Comparison of ENCODE assay signal across 16 cellular contexts in genomic region chr11:66259225-66259624, GRCh38. TPM values are rescaled to one million over a fixed set of nuclear protein-coding genes. Genes with fewer than 3 reads are reported as not detected.
A peak's percentile ranks its signal among the peaks of the same experiment; 100 is the strongest.
DNase-seq lines count a peak whose midpoint lies in the region; ATAC-seq, FAIRE-seq and TF ChIP-seq lines count a peak whose summit lies in the region.
"Had no signal": no experiment of that assay in that cellular context is flagged by ENCODE, and none has a peak within 500 bp of the region (broad histone marks: within the 10 kb centered on the region; RNA-seq: fewer than 3 reads in every experiment).

No MANE protein-coding gene starts in this region.

- H3K4me2 ChIP-seq in SK-N-SH = peak overlapping the region; percentile 100; the same call in 1 of the 2 replicates
- H3K4me2 ChIP-seq in Loucy (ENCODE audit: low read depth, low read length, poor library complexity, severe bottlenecking) = peak overlapping the region; percentile 86
- 0 out of 2 replicates have a peak overlapping the region, but pooled peaks have one; percentile 96 for H3K4me2 ChIP-seq in K562 (ENCODE audit: insufficient read depth, low read length)

- peaks cover 26% of the 10 kb centered on the region for H3K79me2 ChIP-seq in SK-N-SH (ENCODE audit: insufficient read depth)
- H3K79me2 ChIP-seq in Loucy (ENCODE audit: insufficient read depth, low read length) = peaks cover 21% of the 10 kb centered on the region
- H3K79me2 ChIP-seq in K562 (ENCODE audit: control insufficient read depth, insufficient read depth, low read length) = peaks cover 19% of the 10 kb centered on the region

- CTCF ChIA-PET in SK-N-SH (lab: Yijun Ruan, JAX) = interaction anchor here (0.8 to 2.1 kb wide), 6 partner anchors 9 to 110 kb away, joined by 3 to 11 read pairs (median 4); partner anchors contain the start of gene RIN1
- CTCF ChIA-PET in K562 (lab: Yijun Ruan, JAX; ENCODE audit: low intra/inter-chr PET ratio) = no interaction called here

- H3K4me1 ChIP-seq in SK-N-SH (ENCODE audit: control insufficient read depth in 1 of 2, insufficient read depth in 2 of 2, low read depth in 1 of 2, low read length in 1 of 2) (peaks cover 0 to 14% of the 10 kb centered on the region in 2 experiments; a peak in 2 of 4 replicates), Loucy (ENCODE audit: insufficient read depth, low read length, poor library complexity, severe bottlenecking) (peaks cover 23% of the 10 kb centered on the region), K562 (replicated peaks in 1 of 2; ENCODE audit: control insufficient read depth in 2 of 2, insufficient read depth in 2 of 2, low read length in 2 of 2) (peaks cover 10 to 23% of the 10 kb centered on the region in 2 experiments; a peak in 4 of 5 replicates)

- H3K36me3 ChIP-seq in SK-N-SH (replicated peaks in 1 of 2; ENCODE audit: control insufficient read depth in 1 of 2, insufficient read depth in 2 of 2, low read length in 1 of 2) (peaks cover 19 to 43% of the 10 kb centered on the region in 2 experiments), Loucy (ENCODE audit: insufficient read depth, low read length) (peaks cover 22% of the 10 kb centered on the region; the same call in 1 of the 2 replicates), K562 (ENCODE audit: control insufficient read depth, insufficient read depth, low read length) (peaks cover 49% of the 10 kb centered on the region), WERI-Rb-1 (peaks cover 41% of the 10 kb centered on the region)

- ATAC-seq in SK-N-SH treated with all-trans-retinoic acid at 6 μM for 48 hours (no peak), K562 (no peak)

- no peaks in the 10 kb centered on the region for H3K27me3 Mint-ChIP-seq in nephron progenitor cell (ENCODE audit: low read depth, poor library complexity)

- H2AFZ ChIP-seq in SK-N-SH (ENCODE audit: low read depth) = no peak overlapping the region
- H2AFZ ChIP-seq in Loucy (ENCODE audit: low read length) = no peak overlapping the region
- H2AFZ ChIP-seq in K562 (ENCODE audit: low read depth, low read length) = no peak overlapping the region

- intact Hi-C loops in K562 (cut with micrococcal nuclease) = no loop called here

- H3K27ac ChIP-seq in SK-N-SH (ENCODE audit: low read depth in 2 of 2, low read length in 1 of 2) (no peak overlapping the region), K562 (ENCODE audit: extremely low read depth, low read depth, low read length) (no peak overlapping the region), WERI-Rb-1 (no peak overlapping the region)

- DNase-seq in SK-N-SH (no peak), K562 (ENCODE audit: extremely low read depth in 1 of 4, low spot score in 3 of 4) (no peak), nephron progenitor cell (no peak), WERI-Rb-1 (no peak), mucosa of gallbladder (ENCODE audit: low spot score) (no peak), SIG-M5 (lab: John Stamatoyannopoulos, UW) (no peak)
- DNase-seq: head of caudate nucleus, NCI-H82 had no signal

- peaks cover 21% of the 10 kb centered on the region for H3K36me3 Mint-ChIP-seq in nephron progenitor cell (ENCODE audit: low read depth)

- no peak for TF ChIP-seq POLR2A in K562 (conservative IDR thresholded peaks at IDR 0.05)

- H3K9ac ChIP-seq in SK-N-SH (peak overlapping the region; percentile 96; the same call in 1 of the 2 replicates), Loucy (ENCODE audit: low read depth, low read length, poor library complexity, severe bottlenecking) (peak overlapping the region; percentile 80), K562 (ENCODE audit: insufficient read depth in 1 of 2, low read depth in 2 of 2, low read length in 2 of 2) (no peak overlapping the region)

- POLR2A ChIA-PET in SK-N-SH (lab: Yijun Ruan, JAX) = interaction anchor here (1.4 kb wide), 1 partner anchor 8 kb away, joined by 6 read pairs; no protein-coding TSS in a partner anchor
- POLR2A ChIA-PET in K562 (lab: Yijun Ruan, JAX) = no interaction called here

- 98% methylated on average over 2 of the region's 2 CpGs for WGBS in SK-N-SH (ENCODE audit: low lambda C conversion rate)
- WGBS in K562 (ENCODE audit: insufficient coverage, low coverage, missing lambda C conversion rate) = 100% methylated on average over 2 of the region's 2 CpGs

- no peaks in the 10 kb centered on the region for H3K9me2 ChIP-seq in SK-N-SH
- no peaks in the 10 kb centered on the region for H3K9me2 ChIP-seq in Loucy (replicated peaks; ENCODE audit: low read depth, low read length)

- peak overlapping the region; percentile 82 for H3K4me3 Mint-ChIP-seq in nephron progenitor cell

- no peaks in the 10 kb centered on the region for H3K9me3 Mint-ChIP-seq in nephron progenitor cell

- H3K4me1 Mint-ChIP-seq in nephron progenitor cell = peaks cover 22% of the 10 kb centered on the region

- no peaks in the 10 kb centered on the region for H3K9me3 ChIP-seq in SK-N-SH
- H3K9me3 ChIP-seq in Loucy (ENCODE audit: insufficient read depth, low read depth, low read length) = no peaks in the 10 kb centered on the region
- no peaks in the 10 kb centered on the region for H3K9me3 ChIP-seq in K562 (replicated peaks; ENCODE audit: control insufficient read depth, insufficient read depth, low read depth, low read length)
- no peaks in the 10 kb centered on the region for H3K9me3 ChIP-seq in WERI-Rb-1 (ENCODE audit: severe bottlenecking)

- H3K9me1 ChIP-seq in K562 (ENCODE audit: control insufficient read depth, insufficient read depth, low read length) = no peaks in the 10 kb centered on the region

- in situ Hi-C loops in K562 (cut with MboI) = no loop called here

- TF ChIP-seq RAD21 in SK-N-SH (IDR thresholded peaks at IDR 0.05; ENCODE audit: low read length) (no peak), K562 (CRISPR knock-in tag; conservative IDR thresholded peaks at IDR 0.05 in 1 of 2, IDR thresholded peaks at IDR 0.05 in 1 of 2) (no peak)

- H3K27ac Mint-ChIP-seq in nephron progenitor cell = no peak overlapping the region

- TSS peak; percentile 58 for BruUV-seq in K562 (replicated peaks; lab: Mats Ljungman, UMichigan)

- peaks cover 26% of the 10 kb centered on the region for H3F3A ChIP-seq in SK-N-SH (replicated peaks; ENCODE audit: insufficient read depth)
- H3F3A ChIP-seq in Loucy (ENCODE audit: low read depth) = no peaks in the 10 kb centered on the region

- H3K27me3 ChIP-seq in SK-N-SH (ENCODE audit: insufficient read depth) (no peaks in the 10 kb centered on the region), Loucy (ENCODE audit: insufficient read depth, low read length, poor library complexity, severe bottlenecking) (no peaks in the 10 kb centered on the region), K562 (ENCODE audit: control insufficient read depth in 2 of 2, insufficient read depth in 2 of 2, low read length in 2 of 2) (no peaks in the 10 kb centered on the region), WERI-Rb-1 (ENCODE audit: insufficient read depth, low read depth, severe bottlenecking) (no peaks in the 10 kb centered on the region)

- no peak for FAIRE-seq in K562 (lab: Jason Lieb, UNC)
- FAIRE-seq: endometrium, GM12891 had no signal

- TF ChIP-seq EP300 in SK-N-SH (IDR thresholded peaks at IDR 0.05; ENCODE audit: borderline replicate concordance in 1 of 2, low read depth in 1 of 2, low read length in 1 of 2) (no peak), K562 (IDR thresholded peaks at IDR 0.05; ENCODE audit: low read length) (no peak)

- H3K4me3 ChIP-seq in SK-N-SH (ENCODE audit: low read depth in 2 of 2, low read length in 1 of 2) (peak overlapping the region; percentile 88 to 99), Loucy (ENCODE audit: low read length, poor library complexity, severe bottlenecking) (peak overlapping the region; percentile 87), K562 (no peak overlapping the region), WERI-Rb-1 (ENCODE audit: low read depth, low read length) (no peak overlapping the region)

- TF ChIP-seq CTCF in SK-N-SH (IDR thresholded peaks at IDR 0.05) (no peak), Loucy (conservative IDR thresholded peaks at IDR 0.05; ENCODE audit: low read length) (no peak), K562 (IDR thresholded peaks at IDR 0.05 in 2 of 3, conservative IDR thresholded peaks at IDR 0.05 in 1 of 3; ENCODE audit: insufficient read depth in 2 of 3, low read depth in 1 of 3, low read length in 3 of 3) (no peak), nephron progenitor cell (IDR thresholded peaks at IDR 0.05) (no peak), WERI-Rb-1 (IDR thresholded peaks at IDR 0.05; ENCODE audit: low read depth, low read length) (no peak)

- H4K20me1 ChIP-seq in SK-N-SH (ENCODE audit: insufficient read depth) (peaks cover 19% of the 10 kb centered on the region), Loucy (ENCODE audit: insufficient read depth, low read length, poor library complexity, severe bottlenecking) (peaks cover 14% of the 10 kb centered on the region), K562 (replicated peaks; ENCODE audit: control insufficient read depth, insufficient read depth, low read length) (no peaks in the 10 kb centered on the region; the same call in 1 of the 2 replicates)

RNA-seq across cellular contexts. Expression of gene KLC2, which starts 1.7 kb away (rescaled TPM):
- 36.4 and 39.0 TPM in 2 replicates for polyA plus RNA-seq in SK-N-SH (2012; rRNA removed)
- 17.0 and 26.6 TPM in 2 replicates for polyA plus RNA-seq in SK-N-SH (2012; cell fraction: cytosol; rRNA removed)
- polyA plus RNA-seq in SK-N-SH (2012; cell fraction: nucleus; rRNA removed) = 92.5 and 95.3 TPM in 2 replicates
- 40.5 and 97.2 TPM in 2 replicates for total RNA-seq in K562 (2011; cell fraction: chromatin; rRNA removed; ENCODE audit: low replicate concordance)
- total RNA-seq in K562 (2011; cell fraction: nucleolus; rRNA removed) = 43.6 and 44.5 TPM in 2 replicates
- total RNA-seq in K562 (2011; cell fraction: nucleoplasm; rRNA removed) = 39.9 and 51.1 TPM in 2 replicates
- total RNA-seq in K562 (2014; rRNA removed) = 9.3 and 10.2 TPM in 2 replicates
- total RNA-seq in K562 (2014; rRNA removed; fragmentation: Illumina TruSeq; extraction: Trizol) = 2.5 and 4.1 TPM in 2 replicates
- total RNA-seq in K562 (2015; rRNA removed; fragmentation: Illumina TruSeq; extraction: Trizol) = 8.8 and 10.4 TPM in 2 replicates
- total RNA-seq in K562 (2021) = 28.6 and 29.2 TPM in 2 replicates
- 8.5 and 12.5 TPM in 2 replicates for polyA plus RNA-seq in K562 (2011; rRNA removed)
- 7.7 and 14.0 TPM in 2 replicates for polyA plus RNA-seq in K562 (2011; cell fraction: cytosol; rRNA removed)
- polyA plus RNA-seq in K562 (2011; cell fraction: nucleus; rRNA removed) = 40.5 and 65.1 TPM in 2 replicates
- 18.1 and 26.7 TPM in 2 replicates for polyA plus RNA-seq in K562 (2012)
- 14.6 and 18.0 TPM in 2 replicates for polyA plus RNA-seq in K562 (2014; fragmentation: Illumina TruSeq; extraction: Trizol)
- polyA plus RNA-seq in K562 (2014; fragmentation: Nextera tagmentation; extraction: Ambion mirVana) = under 1 TPM in 1 of 2 experiments, not detected in 1; 0.08 TPM
- polyA plus RNA-seq in K562 (2014; rRNA removed) = 20.5 and 23.3 TPM in 2 replicates
- polyA minus RNA-seq in K562 (2011; rRNA and poly(A)+ RNA removed) = 9.1 and 11.0 TPM in 2 replicates
- polyA minus RNA-seq in K562 (2011; cell fraction: cytosol; rRNA and poly(A)+ RNA removed) = 9.9 and 10.3 TPM in 2 replicates
- polyA minus RNA-seq in K562 (2011; cell fraction: nucleus; rRNA and poly(A)+ RNA removed) = 14.5 and 19.0 TPM in 2 replicates
- 60.8 TPM for total RNA-seq in mucosa of gallbladder

RNA-seq across cellular contexts. Expression of gene RAB1B, which starts 9.2 kb away (rescaled TPM):
- polyA plus RNA-seq in SK-N-SH (2012; rRNA removed) (204 and 208 TPM in 2 replicates), K562 (2011; rRNA removed) (98.6 and 129 TPM in 2 replicates), K562 (2014; fragmentation: Illumina TruSeq; extraction: Trizol) (140 and 182 TPM in 2 replicates), K562 (2014; fragmentation: Nextera tagmentation; extraction: Ambion mirVana) (10 to 100 TPM in 1 of 2 experiments, 1 to 10 TPM in 1; 5.6 to 16.0 TPM), K562 (2014; rRNA removed) (135 and 146 TPM in 2 replicates)
- 90.6 and 132 TPM in 2 replicates for polyA plus RNA-seq in SK-N-SH (2012; cell fraction: cytosol; rRNA removed)
- 85.5 and 96.0 TPM in 2 replicates for polyA plus RNA-seq in SK-N-SH (2012; cell fraction: nucleus; rRNA removed)
- total RNA-seq in K562 (2011; cell fraction: chromatin; rRNA removed; ENCODE audit: low replicate concordance) = 13.9 and 38.2 TPM in 2 replicates
- total RNA-seq in K562 (2011; cell fraction: nucleolus; rRNA removed) = 41.5 and 42.0 TPM in 2 replicates
- 31.3 and 34.9 TPM in 2 replicates for total RNA-seq in K562 (2011; cell fraction: nucleoplasm; rRNA removed)
- total RNA-seq in K562 (2014; rRNA removed) (102 and 135 TPM in 2 replicates), K562 (2014; rRNA removed; fragmentation: Illumina TruSeq; extraction: Trizol) (29.3 and 43.7 TPM in 2 replicates), K562 (2015; rRNA removed; fragmentation: Illumina TruSeq; extraction: Trizol) (83.8 and 85.1 TPM in 2 replicates), K562 (2021) (135 and 139 TPM in 2 replicates), mucosa of gallbladder (187 TPM)
- 213 and 403 TPM in 2 replicates for polyA plus RNA-seq in K562 (2011; cell fraction: cytosol; rRNA removed)
- polyA plus RNA-seq in K562 (2011; cell fraction: nucleus; rRNA removed) = 62.4 and 74.2 TPM in 2 replicates
- 127 and 138 TPM in 2 replicates for polyA plus RNA-seq in K562 (2012)
- 57.1 and 92.7 TPM in 2 replicates for polyA minus RNA-seq in K562 (2011; rRNA and poly(A)+ RNA removed)
- 94.6 and 97.2 TPM in 2 replicates for polyA minus RNA-seq in K562 (2011; cell fraction: cytosol; rRNA and poly(A)+ RNA removed)
- 10.4 and 16.3 TPM in 2 replicates for polyA minus RNA-seq in K562 (2011; cell fraction: nucleus; rRNA and poly(A)+ RNA removed)

RNA-seq across cellular contexts. Expression of gene CNIH2, which starts 18.8 kb away (rescaled TPM):
- 7.4 and 11.8 TPM in 2 replicates for polyA plus RNA-seq in SK-N-SH (2012; rRNA removed)
- polyA plus RNA-seq in SK-N-SH (2012; cell fraction: cytosol; rRNA removed) = 9.1 and 9.3 TPM in 2 replicates
- 11.9 and 12.3 TPM in 2 replicates for polyA plus RNA-seq in SK-N-SH (2012; cell fraction: nucleus; rRNA removed)
- total RNA-seq in K562 (2011; cell fraction: chromatin; rRNA removed; ENCODE audit: low replicate concordance) = 0.92 and 2.0 TPM in 2 replicates
- total RNA-seq in K562 (2011; cell fraction: nucleolus; rRNA removed) = 0.92 and 1.7 TPM in 2 replicates
- 0.95 and 1.2 TPM in 2 replicates for total RNA-seq in K562 (2011; cell fraction: nucleoplasm; rRNA removed)
- 0.61 TPM in 1 of 2 replicates, not detected in the other for total RNA-seq in K562 (2014; rRNA removed)
- not detected in 2 replicates for total RNA-seq in K562 (2014; rRNA removed; fragmentation: Illumina TruSeq; extraction: Trizol)
- total RNA-seq in K562 (2015; rRNA removed; fragmentation: Illumina TruSeq; extraction: Trizol) = 0.11 and 0.40 TPM in 2 replicates
- 0.89 and 1.1 TPM in 2 replicates for total RNA-seq in K562 (2021)
- 0.26 and 0.30 TPM in 2 replicates for polyA plus RNA-seq in K562 (2011; rRNA removed)
- polyA plus RNA-seq in K562 (2011; cell fraction: cytosol; rRNA removed) = 0.52 and 0.69 TPM in 2 replicates
- 1.1 and 1.7 TPM in 2 replicates for polyA plus RNA-seq in K562 (2011; cell fraction: nucleus; rRNA removed)
- 0.52 and 0.57 TPM in 2 replicates for polyA plus RNA-seq in K562 (2012)
- polyA plus RNA-seq in K562 (2014; fragmentation: Illumina TruSeq; extraction: Trizol) = 0.36 and 0.65 TPM in 2 replicates
- not detected for polyA plus RNA-seq in K562 (2014; fragmentation: Nextera tagmentation; extraction: Ambion mirVana)
- polyA plus RNA-seq in K562 (2014; rRNA removed) = 0.27 and 0.55 TPM in 2 replicates
- not detected in 2 replicates for polyA minus RNA-seq in K562 (2011; rRNA and poly(A)+ RNA removed)
- not detected in 2 replicates for polyA minus RNA-seq in K562 (2011; cell fraction: cytosol; rRNA and poly(A)+ RNA removed)
- polyA minus RNA-seq in K562 (2011; cell fraction: nucleus; rRNA and poly(A)+ RNA removed) = 0.13 TPM in 1 of 2 replicates, not detected in the other
- 1.1 TPM for total RNA-seq in mucosa of gallbladder
- total RNA-seq: liver, subcutaneous adipose tissue had no signal

RNA-seq across cellular contexts. Expression of gene YIF1A, which starts 29.7 kb away (rescaled TPM):
- polyA plus RNA-seq in SK-N-SH (2012; rRNA removed) = 115 and 123 TPM in 2 replicates
- 49.5 and 87.8 TPM in 2 replicates for polyA plus RNA-seq in SK-N-SH (2012; cell fraction: cytosol; rRNA removed)
- 159 and 164 TPM in 2 replicates for polyA plus RNA-seq in SK-N-SH (2012; cell fraction: nucleus; rRNA removed)
- 49.3 and 178 TPM in 2 replicates for total RNA-seq in K562 (2011; cell fraction: chromatin; rRNA removed; ENCODE audit: low replicate concordance)
- total RNA-seq in K562 (2011; cell fraction: nucleolus; rRNA removed) = 331 and 338 TPM in 2 replicates
- 162 and 163 TPM in 2 replicates for total RNA-seq in K562 (2011; cell fraction: nucleoplasm; rRNA removed)
- total RNA-seq in K562 (2014; rRNA removed) = 121 and 158 TPM in 2 replicates
- 29.4 and 39.3 TPM in 2 replicates for total RNA-seq in K562 (2014; rRNA removed; fragmentation: Illumina TruSeq; extraction: Trizol)
- 44.8 and 51.6 TPM in 2 replicates for total RNA-seq in K562 (2015; rRNA removed; fragmentation: Illumina TruSeq; extraction: Trizol)
- 108 and 120 TPM in 2 replicates for total RNA-seq in K562 (2021)
- polyA plus RNA-seq in K562 (2011; rRNA removed) = 77.2 and 108 TPM in 2 replicates
- 234 and 367 TPM in 2 replicates for polyA plus RNA-seq in K562 (2011; cell fraction: cytosol; rRNA removed)
- polyA plus RNA-seq in K562 (2011; cell fraction: nucleus; rRNA removed) = 162 and 217 TPM in 2 replicates
- 106 and 144 TPM in 2 replicates for polyA plus RNA-seq in K562 (2012)
- polyA plus RNA-seq in K562 (2014; fragmentation: Illumina TruSeq; extraction: Trizol) = 111 and 119 TPM in 2 replicates
- polyA plus RNA-seq in K562 (2014; fragmentation: Nextera tagmentation; extraction: Ambion mirVana) = 10 to 100 TPM in 1 of 2 experiments, 1 to 10 TPM in 1; 8.6 to 33.6 TPM
- 83.6 and 96.7 TPM in 2 replicates for polyA plus RNA-seq in K562 (2014; rRNA removed)
- 84.7 and 117 TPM in 2 replicates for polyA minus RNA-seq in K562 (2011; rRNA and poly(A)+ RNA removed)
- 120 and 144 TPM in 2 replicates for polyA minus RNA-seq in K562 (2011; cell fraction: cytosol; rRNA and poly(A)+ RNA removed)
- polyA minus RNA-seq in K562 (2011; cell fraction: nucleus; rRNA and poly(A)+ RNA removed) = 46.6 and 57.5 TPM in 2 replicates
- 103 TPM for total RNA-seq in mucosa of gallbladder

RNA-seq across cellular contexts. Expression of gene TMEM151A, which starts 32.5 kb away (rescaled TPM):
- polyA plus RNA-seq in SK-N-SH (2012; rRNA removed) = 0.29 and 0.35 TPM in 2 replicates
- 0.12 and 0.26 TPM in 2 replicates for polyA plus RNA-seq in SK-N-SH (2012; cell fraction: cytosol; rRNA removed)
- 0.56 and 0.69 TPM in 2 replicates for polyA plus RNA-seq in SK-N-SH (2012; cell fraction: nucleus; rRNA removed)
- not detected in 2 replicates for total RNA-seq in K562 (2011; cell fraction: chromatin; rRNA removed; ENCODE audit: low replicate concordance)
- not detected in 2 replicates for total RNA-seq in K562 (2011; cell fraction: nucleolus; rRNA removed)
- not detected in 2 replicates for total RNA-seq in K562 (2011; cell fraction: nucleoplasm; rRNA removed)
- total RNA-seq in K562 (2014; rRNA removed) = not detected in 2 replicates
- not detected in 2 replicates for total RNA-seq in K562 (2014; rRNA removed; fragmentation: Illumina TruSeq; extraction: Trizol)
- not detected in 2 replicates for total RNA-seq in K562 (2015; rRNA removed; fragmentation: Illumina TruSeq; extraction: Trizol)
- not detected in 2 replicates for total RNA-seq in K562 (2021)
- polyA plus RNA-seq in K562 (2011; rRNA removed) = not detected in 2 replicates
- 0.01 TPM in 1 of 2 replicates, not detected in the other for polyA plus RNA-seq in K562 (2011; cell fraction: cytosol; rRNA removed)
- polyA plus RNA-seq in K562 (2011; cell fraction: nucleus; rRNA removed) = not detected in 2 replicates
- not detected in 2 replicates for polyA plus RNA-seq in K562 (2012)
- not detected in 2 replicates for polyA plus RNA-seq in K562 (2014; fragmentation: Illumina TruSeq; extraction: Trizol)
- not detected for polyA plus RNA-seq in K562 (2014; fragmentation: Nextera tagmentation; extraction: Ambion mirVana)
- not detected in 2 replicates for polyA plus RNA-seq in K562 (2014; rRNA removed)
- not detected in 2 replicates for polyA minus RNA-seq in K562 (2011; rRNA and poly(A)+ RNA removed)
- polyA minus RNA-seq in K562 (2011; cell fraction: cytosol; rRNA and poly(A)+ RNA removed) = not detected in 2 replicates
- polyA minus RNA-seq in K562 (2011; cell fraction: nucleus; rRNA and poly(A)+ RNA removed) = 0.13 TPM in 1 of 2 replicates, not detected in the other
- total RNA-seq in mucosa of gallbladder = 61.6 TPM
- total RNA-seq: A172; activated CD8-positive, alpha-beta memory T cell treated with anti-CD3 and anti-CD28 coated beads for 36 hours; subcutaneous adipose tissue had no signal

Comparison
In these comparisons a context has a peak if more than half of its experiments do, and no peak if none do; other contexts are left out.
1. H3K4me3 ChIP-seq: peak in SK-N-SH (2 of 2) and Loucy (single experiment); none in K562 (single experiment) and WERI-Rb-1 (single experiment).
2. H3K9ac ChIP-seq: peak in SK-N-SH (single experiment) and Loucy (single experiment); none in K562 (0 of 2).
3. Of the 27 proteins assayed by ChIP-seq in both K562 and SK-N-SH: peak only in K562: none; only in SK-N-SH: POLR2AphosphoS5; in both: none; in neither: 26.
4. Peak in every context shown above with its lines, with median percentiles within 50 percentile points of each other: H3K4me2 ChIP-seq.